ENCODE assay signal across 8 cellular contexts in genomic region chr4:41880840-41881831, GRCh38. TPM values are rescaled to one million over a fixed set of nuclear protein-coding genes. Genes with fewer than 3 reads are reported as not detected.
DNase-seq lines count a peak whose midpoint lies in the region; ATAC-seq and TF ChIP-seq lines count a peak whose summit lies in the region.

No MANE protein-coding gene starts in this region.

- H3K27me3 ChIP-seq in ascending aorta (peaks cover 18% of the 10 kb centered on the region), stomach smooth muscle (ENCODE audit: control insufficient read depth in 1 of 2, insufficient read depth in 2 of 2, low read length in 2 of 2) (peaks cover 49 to 67% of the 10 kb centered on the region in 2 donors)

- no peaks in the 10 kb centered on the region for H3K9me3 ChIP-seq in ascending aorta
- H3K9me3 ChIP-seq in stomach smooth muscle (ENCODE audit: control insufficient read depth in 2 of 2, low read length in 2 of 2) = peaks cover 0 to 1% of the 10 kb centered on the region in 2 donors

- H3K4me1 ChIP-seq in ascending aorta (peaks cover 11 to 18% of the 10 kb centered on the region in 2 donors), stomach smooth muscle (ENCODE audit: control insufficient read depth, insufficient read depth, low read length) (peaks cover 21% of the 10 kb centered on the region)

- no peaks in the 10 kb centered on the region for H3K36me3 Mint-ChIP-seq in activated CD8-positive, alpha-beta memory T cell treated with anti-CD3 and anti-CD28 coated beads, Interleukin-2, amount 10 ng/mL, durations not matched to agents 7 days and 5 days

- H3K36me3 ChIP-seq in ascending aorta = no peaks in the 10 kb centered on the region
- H3K36me3 ChIP-seq in stomach smooth muscle (ENCODE audit: control insufficient read depth in 2 of 2, insufficient read depth in 2 of 2, low read length in 2 of 2) = no peaks in the 10 kb centered on the region

- no peaks in the 10 kb centered on the region for H3K9me3 Mint-ChIP-seq in activated CD8-positive, alpha-beta memory T cell treated with anti-CD3 and anti-CD28 coated beads, Interleukin-2, amount 10 ng/mL, durations not matched to agents 7 days and 5 days (ENCODE audit: low read depth)

- CTCF ChIA-PET in activated CD8-positive, alpha-beta memory T cell treated with anti-CD3 and anti-CD28 coated beads, Interleukin-2, amount 10 ng/mL, durations not matched to agents 7 days and 5 days (lab: Charles Lee) = no interaction called here

- H3K27ac ChIP-seq in ascending aorta (no peak overlapping the region), stomach smooth muscle (ENCODE audit: low read length) (no peak overlapping the region), substantia nigra (ENCODE audit: low read depth, low read length, poor library complexity, severe bottlenecking) (no peak overlapping the region)

- no peak overlapping the region for H3K4me3 Mint-ChIP-seq in activated CD8-positive, alpha-beta memory T cell treated with anti-CD3 and anti-CD28 coated beads, Interleukin-2, amount 10 ng/mL, durations not matched to agents 7 days and 5 days

- H3K9ac ChIP-seq in stomach smooth muscle (ENCODE audit: low read length in 2 of 2) = no peak overlapping the region

- H3K4me3 ChIP-seq in ascending aorta = peak overlapping the region; percentile 53 to 70
- peak overlapping the region; percentile 61 to 69 for H3K4me3 ChIP-seq in stomach smooth muscle (ENCODE audit: low read length in 2 of 2)

- TF ChIP-seq CTCF in ascending aorta (IDR thresholded peaks at IDR 0.05) = no peak

- H3K27ac Mint-ChIP-seq in activated CD8-positive, alpha-beta memory T cell treated with anti-CD3 and anti-CD28 coated beads, Interleukin-2, amount 10 ng/mL, durations not matched to agents 7 days and 5 days = peak overlapping the region; percentile 54

- peaks cover 82% of the 10 kb centered on the region for H3K27me3 Mint-ChIP-seq in activated CD8-positive, alpha-beta memory T cell treated with anti-CD3 and anti-CD28 coated beads, Interleukin-2, amount 10 ng/mL, durations not matched to agents 7 days and 5 days

- H3K4me1 Mint-ChIP-seq in activated CD8-positive, alpha-beta memory T cell treated with anti-CD3 and anti-CD28 coated beads, Interleukin-2, amount 10 ng/mL, durations not matched to agents 7 days and 5 days = peaks cover 12% of the 10 kb centered on the region

- ATAC-seq in activated CD8-positive, alpha-beta memory T cell treated with anti-CD3 and anti-CD28 coated beads, Interleukin-2, amount 10 ng/mL, durations not matched to agents 7 days and 5 days = no peak
- ATAC-seq in HG02852 (IDR thresholded peaks at IDR 0.05; ENCODE audit: unreplicated experiment) (no peak), HG02798 (IDR thresholded peaks at IDR 0.05; ENCODE audit: poor library complexity, unreplicated experiment) (no peak)

- no peak for DNase-seq in activated CD8-positive, alpha-beta memory T cell treated with anti-CD3 and anti-CD28 coated beads, Interleukin-2, amount 10 ng/mL, durations not matched to agents 7 days and 5 days
- no peak for DNase-seq in activated CD8-positive, alpha-beta memory T cell treated with anti-CD3 and anti-CD28 coated beads, Interleukin-2, amount 50 U/mL, for 4 hours
- no peak for DNase-seq in ascending aorta (ENCODE audit: low spot score in 2 of 2)
- DNase-seq in left kidney (ENCODE audit: low read depth, low spot score) = peak; percentile 36
- no peak for DNase-seq in substantia nigra (lab: John Stamatoyannopoulos, UW)

- intact Hi-C loops in ascending aorta (cut with DNase I) = loop anchor here (5.0 kb wide), 1 partner anchor 624 kb away; the partner anchor contains the start of gene UCHL1

RNA-seq across cellular contexts. Expression of gene TMEM33, which starts 54.1 kb away (rescaled TPM):
- total RNA-seq in activated CD8-positive, alpha-beta memory T cell treated with anti-CD3 and anti-CD28 coated beads, Interleukin-2, amount 10 ng/mL, durations not matched to agents 7 days and 5 days = 10 to 100 TPM; 50.1 to 68.3 TPM
- total RNA-seq in ascending aorta = 65.1 TPM
